13 cellular contexts compared by ENCODE assay signal in the genomic region with DNA sequence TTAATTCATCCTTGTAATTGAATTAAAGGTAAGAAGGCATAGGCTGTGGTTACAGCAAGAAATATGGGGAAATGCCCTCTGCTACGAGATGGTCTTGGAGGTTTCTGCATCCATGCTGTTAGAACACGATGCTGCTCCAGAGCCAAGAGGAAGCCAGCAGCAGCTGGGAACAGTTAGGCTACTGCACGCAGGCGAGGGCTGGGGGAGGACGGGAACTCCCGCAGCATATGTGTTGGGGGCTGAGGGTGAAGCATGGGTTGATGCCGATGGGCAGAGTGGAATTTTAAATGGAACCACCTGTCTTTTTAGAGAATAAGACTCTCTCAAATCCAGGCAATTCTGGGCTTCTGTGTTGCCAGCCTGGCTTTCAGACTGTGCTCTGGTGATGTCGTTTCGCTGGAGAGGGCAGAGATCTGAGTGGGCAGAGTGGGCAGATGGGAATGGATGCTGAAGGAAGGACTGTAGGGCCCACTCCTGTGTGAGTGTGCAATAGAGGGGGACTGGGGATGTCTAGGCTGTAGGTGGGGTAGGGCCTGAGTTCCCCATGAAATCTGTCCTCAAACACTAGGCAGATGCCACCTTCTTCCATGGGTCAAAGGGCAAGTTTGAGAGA.
DNase-seq lines count a peak whose midpoint lies in the region; ATAC-seq and TF ChIP-seq lines count a peak whose summit lies in the region.
"Had no signal": no experiment of that assay in that cellular context is flagged by ENCODE, and none has a peak within 500 bp of the region (broad histone marks: within the 10 kb centered on the region; RNA-seq: fewer than 3 reads in every experiment).

No MANE protein-coding gene starts in this region.

- no peak for TF ChIP-seq POLR2A in gastrocnemius medialis (IDR thresholded peaks at IDR 0.05)

- ATAC-seq in gastrocnemius medialis: no peak
- ATAC-seq: Panc1 had no signal

- peaks cover 33 to 38% of the 10 kb centered on the region in 2 donors for H3K4me1 ChIP-seq in gastrocnemius medialis
- no peaks in the 10 kb centered on the region for H3K4me1 ChIP-seq in colonic mucosa

- H3K36me3 ChIP-seq in gastrocnemius medialis: no peaks in the 10 kb centered on the region
- no peaks in the 10 kb centered on the region for H3K36me3 ChIP-seq in colonic mucosa
- H3K36me3 ChIP-seq: sigmoid colon had no signal

- TF ChIP-seq CTCF in gastrocnemius medialis (IDR thresholded peaks at IDR 0.05 in 4 of 5, conservative IDR thresholded peaks at IDR 0.05 in 1 of 5) (no peak), colonic mucosa (IDR thresholded peaks at IDR 0.05) (no peak)

- H3K9me3 ChIP-seq in gastrocnemius medialis (no peaks in the 10 kb centered on the region), colonic mucosa (no peaks in the 10 kb centered on the region)
- H3K9me3 ChIP-seq: sigmoid colon had no signal

- peak; percentile 82 for DNase-seq in AG20443 (ENCODE audit: low spot score)
- peak; percentile 79 to 92 for DNase-seq in NCI-H524 (lab: John Stamatoyannopoulos, UW)
- DNase-seq in fibroblast of the conjunctiva (ENCODE audit: low read depth): peak; percentile 75
- DNase-seq in gastrocnemius medialis: no peak
- DNase-seq in activated effector memory CD4-positive, alpha-beta T cell treated with Interleukin-2 at 50 U/mL for 16 hours: no peak
- no peak for DNase-seq in effector CD8-positive, alpha-beta T cell (lab: John Stamatoyannopoulos, UW)
- no peak for DNase-seq in GDM1 (lab: John Stamatoyannopoulos, UW)
- no peak for DNase-seq in colonic mucosa
- DNase-seq: activated CD8-positive, alpha-beta memory T cell treated with anti-CD3 and anti-CD28 coated beads, Interleukin-2, amount 50 U/mL, for 48 hours; KG1; NCI-H2081 treated with DMSO at 0.1 percent for 48 hours; sigmoid colon had no signal

- H3K4me3 ChIP-seq in gastrocnemius medialis: no peak overlapping the region
- H3K4me3 ChIP-seq in colonic mucosa: no peak overlapping the region
- H3K4me3 ChIP-seq: sigmoid colon had no signal

- H3K27ac ChIP-seq in gastrocnemius medialis (peak overlapping the region; percentile 1 to 38 (median 28)), colonic mucosa (no peak overlapping the region)

- H3K27me3 ChIP-seq in gastrocnemius medialis (no peaks in the 10 kb centered on the region), colonic mucosa (no peaks in the 10 kb centered on the region)
- H3K27me3 ChIP-seq: sigmoid colon had no signal

- intact Hi-C loops in gastrocnemius medialis (cut with DNase I; ENCODE audit: low total_unique reads) (no loop called here), colonic mucosa (cut with DNase I) (no loop called here)

- in situ Hi-C loops in gastrocnemius medialis (cut with MboI; ENCODE audit: low sequenced_read_pairs in 4 of 4): loop anchor here in 1 of 4 donors (25.0 kb wide), 1 partner anchor 238 kb away; a partner anchor contains a TSS

- no peak overlapping the region for H3K9ac ChIP-seq in colonic mucosa (ENCODE audit: low read depth in 2 of 2, low read length in 2 of 2)

Comparison
In these comparisons a context has a peak if more than half of its experiments do, and no peak if none do; other contexts are left out.
1. DNase-seq: peak in AG20443 (single experiment), NCI-H524 (2 of 2) and fibroblast of the conjunctiva (single experiment); none in gastrocnemius medialis (0 of 2), activated effector memory CD4-positive, alpha-beta T cell treated with Interleukin-2 at 50 U/mL for 16 hours (single experiment), effector CD8-positive, alpha-beta T cell (single experiment), GDM1 (single experiment) and colonic mucosa (single experiment).